ENCODE assay signal across 16 cellular contexts in the genomic region with DNA sequence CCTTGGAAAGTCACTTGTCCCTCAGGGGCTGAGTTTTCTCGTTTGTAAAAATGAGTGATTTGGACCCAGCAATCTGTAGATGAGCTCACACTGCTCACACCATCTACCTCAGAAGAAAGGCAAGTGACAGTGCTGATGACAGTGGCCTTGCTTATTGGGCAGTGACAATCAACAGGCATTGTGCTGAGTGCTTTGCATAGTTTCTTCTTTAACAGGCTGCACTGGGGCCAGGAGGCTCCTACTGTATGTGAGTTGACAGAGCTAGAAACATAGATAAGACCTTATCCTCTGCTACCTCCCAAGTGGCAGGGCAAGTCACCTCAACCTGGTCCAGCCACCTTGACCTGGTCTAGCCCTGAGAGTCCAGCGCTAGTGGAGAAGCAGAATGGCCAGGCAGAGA. TPM values are rescaled to one million over a fixed set of nuclear protein-coding genes. Genes with fewer than 3 reads are reported as not detected.
DNase-seq lines count a peak whose midpoint lies in the region; ATAC-seq and TF ChIP-seq lines count a peak whose summit lies in the region.
"Had no signal": no experiment of that assay in that cellular context is flagged by ENCODE, and none has a peak within 500 bp of the region (broad histone marks: within the 10 kb centered on the region; RNA-seq: fewer than 3 reads in every experiment).

No MANE protein-coding gene starts in this region.

- H3K27ac Mint-ChIP-seq in activated naive CD8-positive, alpha-beta T cell treated with anti-CD3 and anti-CD28 coated beads, Interleukin-2, amount 50 U/mL, for 24 hours: no peak overlapping the region
- no peak overlapping the region for H3K27ac Mint-ChIP-seq in activated naive CD8-positive, alpha-beta T cell treated with anti-CD3 and anti-CD28 coated beads for 36 hours
- peak overlapping the region; percentile 11 for H3K27ac Mint-ChIP-seq in T-helper 17 cell

- peak overlapping the region; percentile 52 for H4K8ac ChIP-seq in mesenchymal stem cell (ENCODE audit: low read length)

- no peak overlapping the region for H3K23ac ChIP-seq in mesenchymal stem cell (ENCODE audit: low read length in 2 of 2)

- no peak overlapping the region for H3K14ac ChIP-seq in mesenchymal stem cell (ENCODE audit: low read length in 2 of 2)

- H3K27me3 Mint-ChIP-seq in activated naive CD8-positive, alpha-beta T cell treated with anti-CD3 and anti-CD28 coated beads, Interleukin-2, amount 50 U/mL, for 24 hours: no peaks in the 10 kb centered on the region
- no peaks in the 10 kb centered on the region for H3K27me3 Mint-ChIP-seq in activated naive CD8-positive, alpha-beta T cell treated with anti-CD3 and anti-CD28 coated beads for 36 hours
- H3K27me3 Mint-ChIP-seq in T-helper 17 cell: no peaks in the 10 kb centered on the region
- H3K27me3 Mint-ChIP-seq: CD8-positive, alpha-beta memory T cell had no signal

- H3K4me1 ChIP-seq in mesenchymal stem cell (ENCODE audit: control insufficient read depth, insufficient read depth, low read depth, low read length): peaks cover 5% of the 10 kb centered on the region
- no peaks in the 10 kb centered on the region for H3K4me1 ChIP-seq in MM.1S (ENCODE audit: low read length)

- no peaks in the 10 kb centered on the region for H3K9me3 Mint-ChIP-seq in activated naive CD8-positive, alpha-beta T cell treated with anti-CD3 and anti-CD28 coated beads, Interleukin-2, amount 50 U/mL, for 24 hours
- no peaks in the 10 kb centered on the region for H3K9me3 Mint-ChIP-seq in activated naive CD8-positive, alpha-beta T cell treated with anti-CD3 and anti-CD28 coated beads for 36 hours
- H3K9me3 Mint-ChIP-seq: CD8-positive, alpha-beta memory T cell had no signal

- no peaks in the 10 kb centered on the region for H3F3A ChIP-seq in MM.1S (ENCODE audit: insufficient read depth, low read length)

- no peak overlapping the region for H3K4me3 ChIP-seq in mesenchymal stem cell (ENCODE audit: insufficient read depth in 1 of 2, low read depth in 1 of 2, low read length in 2 of 2)
- no peak overlapping the region for H3K4me3 ChIP-seq in MM.1S (ENCODE audit: low read length)
- H3K4me3 ChIP-seq: BLaER1, GM23248 had no signal

- no peaks in the 10 kb centered on the region for H3K9me2 ChIP-seq in MM.1S (replicated peaks; ENCODE audit: insufficient read depth, low read length)

- TF ChIP-seq CTCF in MM.1S (IDR thresholded peaks at IDR 0.05; ENCODE audit: low read length): no peak

- no peak overlapping the region for H2AK5ac ChIP-seq in mesenchymal stem cell (ENCODE audit: low read length, severe bottlenecking)

- H3K4me3 Mint-ChIP-seq in activated naive CD8-positive, alpha-beta T cell treated with anti-CD3 and anti-CD28 coated beads, Interleukin-2, amount 50 U/mL, for 24 hours: no peak overlapping the region
- H3K4me3 Mint-ChIP-seq in activated naive CD8-positive, alpha-beta T cell treated with anti-CD3 and anti-CD28 coated beads for 36 hours: no peak overlapping the region
- no peak overlapping the region for H3K4me3 Mint-ChIP-seq in T-helper 17 cell
- H3K4me3 Mint-ChIP-seq: CD8-positive, alpha-beta memory T cell had no signal

- no peak overlapping the region for H3K4ac ChIP-seq in mesenchymal stem cell (ENCODE audit: low read depth in 1 of 2, low read length in 2 of 2)

- no peak overlapping the region for H4K91ac ChIP-seq in mesenchymal stem cell (ENCODE audit: low read length)

- H2BK15ac ChIP-seq in mesenchymal stem cell (ENCODE audit: low read depth, poor library complexity, severe bottlenecking): no peak overlapping the region

- H3K27me3 ChIP-seq in mesenchymal stem cell (ENCODE audit: control insufficient read depth in 1 of 2, insufficient read depth in 1 of 2, low read length in 2 of 2) (no peaks in the 10 kb centered on the region), MM.1S (replicated peaks; ENCODE audit: insufficient read depth, low read length) (no peaks in the 10 kb centered on the region)
- H3K27me3 ChIP-seq: BLaER1 had no signal

- H3K79me2 ChIP-seq in MM.1S (ENCODE audit: low read length): no peaks in the 10 kb centered on the region

- H3K27ac ChIP-seq in mesenchymal stem cell (ENCODE audit: low read length, poor library complexity, severe bottlenecking) (no peak overlapping the region), MM.1S (ENCODE audit: low read length) (no peak overlapping the region)
- H3K27ac ChIP-seq: 22Rv1, BLaER1, GM23248 had no signal

- peak; percentile 20 for ATAC-seq in activated naive CD8-positive, alpha-beta T cell treated with anti-CD3 and anti-CD28 coated beads, Interleukin-2, amount 50 U/mL, for 24 hours
- ATAC-seq in T-helper 17 cell (no peak), GM18520 (IDR thresholded peaks at IDR 0.05; ENCODE audit: unreplicated experiment) (no peak), GM21515 (IDR thresholded peaks at IDR 0.05; ENCODE audit: unreplicated experiment) (no peak)

- H3K9me3 ChIP-seq in T-helper 17 cell (ENCODE audit: control insufficient read depth, low read length, poor library complexity, severe bottlenecking) (no peaks in the 10 kb centered on the region), mesenchymal stem cell (ENCODE audit: control insufficient read depth, low read length) (no peaks in the 10 kb centered on the region), MM.1S (replicated peaks; ENCODE audit: insufficient read depth, low read length) (no peaks in the 10 kb centered on the region)
- H3K9me3 ChIP-seq: BLaER1 had no signal

- no peaks in the 10 kb centered on the region for H4K20me1 ChIP-seq in MM.1S (ENCODE audit: insufficient read depth, low read length)

- H2BK12ac ChIP-seq in mesenchymal stem cell (ENCODE audit: low read length in 2 of 2): no peak overlapping the region

- WGBS in mesenchymal stem cell: 94% methylated on average over 2 of the region's 2 CpGs

- H3K4me1 Mint-ChIP-seq in activated naive CD8-positive, alpha-beta T cell treated with anti-CD3 and anti-CD28 coated beads, Interleukin-2, amount 50 U/mL, for 24 hours: peaks cover 13% of the 10 kb centered on the region
- peaks cover 14% of the 10 kb centered on the region for H3K4me1 Mint-ChIP-seq in activated naive CD8-positive, alpha-beta T cell treated with anti-CD3 and anti-CD28 coated beads for 36 hours
- no peaks in the 10 kb centered on the region for H3K4me1 Mint-ChIP-seq in T-helper 17 cell

- H3K4me2 ChIP-seq in mesenchymal stem cell (ENCODE audit: low read length, poor library complexity, severe bottlenecking): no peak overlapping the region
- H3K4me2 ChIP-seq in MM.1S (ENCODE audit: low read depth, low read length): no peak overlapping the region
- H3K4me2 ChIP-seq: BLaER1 had no signal

- no peak overlapping the region for H2BK5ac ChIP-seq in mesenchymal stem cell (ENCODE audit: low read depth, low read length, poor library complexity, severe bottlenecking)

- H3K79me1 ChIP-seq in mesenchymal stem cell (replicated peaks; ENCODE audit: low read length, poor library complexity, severe bottlenecking): peaks cover 7% of the 10 kb centered on the region

- no peak overlapping the region for H3K9ac ChIP-seq in mesenchymal stem cell (ENCODE audit: low read length)
- no peak overlapping the region for H3K9ac ChIP-seq in MM.1S (ENCODE audit: low read length)
- H3K9ac ChIP-seq: BLaER1 had no signal

- no peak overlapping the region for H2BK120ac ChIP-seq in mesenchymal stem cell (ENCODE audit: low read depth, low read length)

- peaks cover 64% of the 10 kb centered on the region for H3K36me3 Mint-ChIP-seq in activated naive CD8-positive, alpha-beta T cell treated with anti-CD3 and anti-CD28 coated beads, Interleukin-2, amount 50 U/mL, for 24 hours (ENCODE audit: low read depth)
- H3K36me3 Mint-ChIP-seq in activated naive CD8-positive, alpha-beta T cell treated with anti-CD3 and anti-CD28 coated beads for 36 hours: peaks cover 32% of the 10 kb centered on the region
- peaks cover 8% of the 10 kb centered on the region for H3K36me3 Mint-ChIP-seq in T-helper 17 cell (ENCODE audit: low read depth)

- no peak for DNase-seq in activated naive CD8-positive, alpha-beta T cell treated with anti-CD3 and anti-CD28 coated beads, Interleukin-2, amount 50 U/mL, for 24 hours
- DNase-seq in activated naive CD8-positive, alpha-beta T cell treated with anti-CD3 and anti-CD28 coated beads for 36 hours: no peak
- no peak for DNase-seq in T-helper 17 cell
- no peak for DNase-seq in mesenchymal stem cell
- DNase-seq in MM.1S: no peak
- DNase-seq: AML-193; CD8-positive, alpha-beta memory T cell; DMS53; GF-D8; GM23248; H7 had no signal

- H3K18ac ChIP-seq in mesenchymal stem cell (ENCODE audit: low read depth in 1 of 2, low read length in 2 of 2): no peak overlapping the region

- H3K36me3 ChIP-seq in mesenchymal stem cell (ENCODE audit: control insufficient read depth in 1 of 2, insufficient read depth in 2 of 2, low read depth in 1 of 2, low read length in 2 of 2): peaks cover 29 to 90% of the 10 kb centered on the region in 2 experiments
- H3K36me3 ChIP-seq in MM.1S (replicated peaks; ENCODE audit: insufficient read depth, low read length): peaks cover 4% of the 10 kb centered on the region; the same call in 1 of the 2 replicates

- H2AFZ ChIP-seq in mesenchymal stem cell (ENCODE audit: low read depth, low read length): no peak overlapping the region
- H2AFZ ChIP-seq in MM.1S (ENCODE audit: low read length): no peak overlapping the region
- H2AFZ ChIP-seq: GM23248 had no signal

RNA-seq across cellular contexts. Expression of a gene that starts 29.7 kb away (rescaled TPM):
- under 1 TPM in 1 of 2 experiments, not detected in 1; 0.04 TPM for total RNA-seq in activated naive CD8-positive, alpha-beta T cell treated with anti-CD3 and anti-CD28 coated beads for 36 hours
- total RNA-seq in T-helper 17 cell: not detected
- polyA plus RNA-seq in mesenchymal stem cell (2013, experiment 1 of 2): not detected
- not detected for polyA plus RNA-seq in mesenchymal stem cell (2013, experiment 2 of 2)
- total RNA-seq: A673; CD8-positive, alpha-beta memory T cell; GM23248; H7 had no signal
- polyA plus RNA-seq: CD8-positive, alpha-beta memory T cell; GM23248 had no signal
